Comparison of ENCODE assay signal across 8 cellular contexts in genomic region chr6:16759646-16760535, GRCh38. TPM values are rescaled to one million over a fixed set of nuclear protein-coding genes. Genes with fewer than 3 reads are reported as not detected.
DNase-seq lines count a peak whose midpoint lies in the region; ATAC-seq, FAIRE-seq and TF ChIP-seq lines count a peak whose summit lies in the region.

No MANE protein-coding gene starts in this region.

- no peak overlapping the region for H4K5ac ChIP-seq in H1 (ENCODE audit: insufficient read length, low read depth, low read length)

- POLR2A ChIA-PET in H1 (lab: Charles Lee; ENCODE audit: partially characterized antibody) = no interaction called here

- peak; percentile 15 for DNase-seq in NCI-H1694 (lab: John Stamatoyannopoulos, UW)
- DNase-seq in NCI-H1694 treated with DMSO at 0.1 percent for 48 hours (lab: John Stamatoyannopoulos, UW) = no peak
- peak; percentile 79 for DNase-seq in NCI-H82 (lab: John Stamatoyannopoulos, UW)
- peak; percentile 85 for DNase-seq in activated CD8-positive, alpha-beta memory T cell treated with anti-CD3 and anti-CD28 coated beads, Interleukin-2, amount 10 ng/mL, durations not matched to agents 7 days and 5 days
- peak in 1 of 2 experiments; percentile 79 for DNase-seq in H1 (ENCODE audit: low read depth in 1 of 2, low spot score in 2 of 2)
- DNase-seq in mesenteric fat pad (ENCODE audit: low spot score) = peak; percentile 96
- DNase-seq in stimulated activated CD8-positive, alpha-beta memory T cell treated with anti-CD3 and anti-CD28 coated beads, Interleukin-12 subunit alpha, Interleukin-12 subunit beta, amount 100 ng/mL, for 4 hours (ENCODE audit: low read depth) = peak; percentile 71

- H3K36me3 Mint-ChIP-seq in activated CD8-positive, alpha-beta memory T cell treated with anti-CD3 and anti-CD28 coated beads, Interleukin-2, amount 10 ng/mL, durations not matched to agents 7 days and 5 days = peaks cover 18% of the 10 kb centered on the region

- H2AK5ac ChIP-seq in H1 (ENCODE audit: low read depth, low read length) = no peak overlapping the region

- H3K27ac Mint-ChIP-seq in activated CD8-positive, alpha-beta memory T cell treated with anti-CD3 and anti-CD28 coated beads, Interleukin-2, amount 10 ng/mL, durations not matched to agents 7 days and 5 days = peak overlapping the region; percentile 95

- CTCF ChIA-PET in activated CD8-positive, alpha-beta memory T cell treated with anti-CD3 and anti-CD28 coated beads, Interleukin-2, amount 10 ng/mL, durations not matched to agents 7 days and 5 days (lab: Charles Lee) = interaction anchor here (0.8 to 3.5 kb wide), 11 partner anchors 11 to 322 kb away, joined by 3 to 17 read pairs (median 6); no protein-coding TSS in a partner anchor
- CTCF ChIA-PET in H1 (lab: Charles Lee; ENCODE audit: partially characterized antibody) = interaction anchor here (1.1 to 1.6 kb wide), 3 partner anchors 244 to 443 kb away, joined by 3 to 5 read pairs (median 5); no protein-coding TSS in a partner anchor

- H2AFZ ChIP-seq in H1 (ENCODE audit: low read length) = peak overlapping the region; percentile 66

- no peak overlapping the region for H2BK15ac ChIP-seq in H1 (ENCODE audit: low read length)

- H2BK120ac ChIP-seq in H1 (replicated peaks; ENCODE audit: low read depth, low read length) = no peak overlapping the region

- H3K27me3 Mint-ChIP-seq in activated CD8-positive, alpha-beta memory T cell treated with anti-CD3 and anti-CD28 coated beads, Interleukin-2, amount 10 ng/mL, durations not matched to agents 7 days and 5 days = no peaks in the 10 kb centered on the region

- H3K23ac ChIP-seq in H1 (ENCODE audit: insufficient read length) = no peak overlapping the region

- peaks cover 0 to 2% of the 10 kb centered on the region in 2 experiments for H4K20me1 ChIP-seq in H1 (replicated peaks in 1 of 2; ENCODE audit: control insufficient read depth in 1 of 2, insufficient read depth in 2 of 2, low read length in 2 of 2)

- no peaks in the 10 kb centered on the region for H3K36me3 ChIP-seq in H1 (ENCODE audit: control insufficient read depth in 2 of 4, insufficient read depth in 4 of 4, low read length in 3 of 4)

- H3K4me3 Mint-ChIP-seq in activated CD8-positive, alpha-beta memory T cell treated with anti-CD3 and anti-CD28 coated beads, Interleukin-2, amount 10 ng/mL, durations not matched to agents 7 days and 5 days = peak overlapping the region; percentile 100

- H3K4ac ChIP-seq in H1 (replicated peaks; ENCODE audit: insufficient read length, low read depth, low read length) = no peak overlapping the region

- peak overlapping the region; percentile 72 for H4K8ac ChIP-seq in H1 (ENCODE audit: extremely low read depth, insufficient read depth, low read length)

- H3K18ac ChIP-seq in H1 (ENCODE audit: extremely low read depth, low read length) = no peak overlapping the region

- H3K4me3 ChIP-seq in H1 (ENCODE audit: extremely low read depth in 1 of 4, insufficient read depth in 2 of 4, low read depth in 3 of 4, low read length in 4 of 4) = peak overlapping the region; percentile 63 to 84 (median 68)

- TF ChIP-seq POLR2A in H1 (IDR thresholded peaks at IDR 0.05; ENCODE audit: control extremely low read depth in 1 of 2, low read depth in 2 of 2, low read length in 2 of 2) = no peak

- no peak overlapping the region; the same call in 1 of the 2 replicates for H2BK20ac ChIP-seq in H1 (ENCODE audit: low read length)

- no peaks in the 10 kb centered on the region for H3K9me3 ChIP-seq in H1 (ENCODE audit: insufficient read depth in 2 of 2, low read depth in 1 of 2, low read length in 1 of 2)

- FAIRE-seq in H1 (lab: Jason Lieb, UNC) = no peak

- no peaks in the 10 kb centered on the region for H3K9me3 Mint-ChIP-seq in activated CD8-positive, alpha-beta memory T cell treated with anti-CD3 and anti-CD28 coated beads, Interleukin-2, amount 10 ng/mL, durations not matched to agents 7 days and 5 days (ENCODE audit: low read depth)

- WGBS in H1 (ENCODE audit: extremely low coverage in 1 of 2, insufficient coverage in 1 of 2, insufficient read length in 1 of 2, insufficient replicate concordance in 2 of 2, low coverage in 1 of 2, low lambda C conversion rate in 2 of 2, missing lambda C conversion rate in 1 of 2), 2 experiments = 0% methylated on average over 33 of the region's 89 CpGs; no CpG with 5 or more reads in 1 of the 2 experiments

- H3K79me2 ChIP-seq in H1 (ENCODE audit: control insufficient read depth in 1 of 2, insufficient read depth in 2 of 2, low read length in 2 of 2) = no peaks in the 10 kb centered on the region

- H3K14ac ChIP-seq in H1 (ENCODE audit: insufficient read length) = no peak overlapping the region

- H3K4me1 Mint-ChIP-seq in activated CD8-positive, alpha-beta memory T cell treated with anti-CD3 and anti-CD28 coated beads, Interleukin-2, amount 10 ng/mL, durations not matched to agents 7 days and 5 days = peaks cover 58% of the 10 kb centered on the region

- peak overlapping the region; percentile 46 for H4K91ac ChIP-seq in H1 (replicated peaks; ENCODE audit: insufficient read length, low read length)

- H3K4me2 ChIP-seq in H1 (ENCODE audit: insufficient read depth in 1 of 2, low read depth in 2 of 2, low read length in 2 of 2) = peak overlapping the region; percentile 73 to 89

- H2BK12ac ChIP-seq in H1 (ENCODE audit: low read depth, low read length) = no peak overlapping the region

- H3K23me2 ChIP-seq in H1 (ENCODE audit: low read depth, low read length) = peaks cover 15% of the 10 kb centered on the region

- no peak for TF ChIP-seq RAD21 in H1 (IDR thresholded peaks at IDR 0.05 in 1 of 2, conservative IDR thresholded peaks at IDR 0.05 in 1 of 2; ENCODE audit: low read depth in 2 of 2, low read length in 2 of 2)

- TF ChIP-seq CTCF in H1 (IDR thresholded peaks at IDR 0.05; ENCODE audit: control extremely low read depth in 1 of 3, insufficient read depth in 1 of 3, low read depth in 1 of 3, low read length in 3 of 3) = no peak

- no peaks in the 10 kb centered on the region for H3K79me1 ChIP-seq in H1 (ENCODE audit: low read depth, low read length)

- H3K27ac ChIP-seq in H1 (ENCODE audit: low read depth, low read length) = no peak overlapping the region

- no peak overlapping the region for H3K56ac ChIP-seq in H1 (replicated peaks; ENCODE audit: insufficient read length, low read depth, low read length)

- no peak overlapping the region for H2BK5ac ChIP-seq in H1 (ENCODE audit: low read depth, low read length)

- peaks cover 8 to 22% (median 10%) of the 10 kb centered on the region in 4 experiments; a peak in 6 of 7 replicates for H3K4me1 ChIP-seq in H1 (replicated peaks in 1 of 4; ENCODE audit: control insufficient read depth in 3 of 4, insufficient read depth in 4 of 4, low read length in 3 of 4)

- peak overlapping the region in 3 of 4 experiments; percentile 21 to 43 (median 36); a peak in 4 of 7 replicates for H3K9ac ChIP-seq in H1 (replicated peaks in 1 of 4; ENCODE audit: extremely low read depth in 1 of 4, low read depth in 3 of 4, low read length in 3 of 4)

- no peak for TF ChIP-seq EP300 in H1 (IDR thresholded peaks at IDR 0.05; ENCODE audit: borderline replicate concordance in 1 of 2, low read depth in 2 of 2, low read length in 2 of 2)

- peaks cover 1 to 24% (median 12%) of the 10 kb centered on the region in 4 experiments; a peak in 6 of 7 replicates for H3K27me3 ChIP-seq in H1 (replicated peaks in 1 of 4; ENCODE audit: control insufficient read depth in 3 of 4, extremely low read depth in 1 of 4, insufficient read depth in 3 of 4, low read length in 3 of 4)

- peak; percentile 30 for ATAC-seq in HG02981 (IDR thresholded peaks at IDR 0.05; ENCODE audit: unreplicated experiment)
- ATAC-seq in activated CD8-positive, alpha-beta memory T cell treated with anti-CD3 and anti-CD28 coated beads, Interleukin-2, amount 10 ng/mL, durations not matched to agents 7 days and 5 days = peak; percentile 41

TF ChIP-seq in H1, 55 proteins besides CTCF, POLR2A, EP300 and RAD21 (continues in another document):
- TF ChIP-seq TBP (IDR thresholded peaks at IDR 0.05; ENCODE audit: low read depth, low read length) (no peak), ZNF274 (IDR thresholded peaks at IDR 0.05; ENCODE audit: borderline replicate concordance, extremely low read depth, low read length) (no peak), BRCA1 (IDR thresholded peaks at IDR 0.05; ENCODE audit: low read depth, low read length) (no peak), CHD2 (IDR thresholded peaks at IDR 0.05; ENCODE audit: low read length) (no peak), TAF1 (IDR thresholded peaks at IDR 0.05; ENCODE audit: low read depth, low read length) (peak; percentile 32; the same call in 1 of the 2 replicates), RBBP5 (IDR thresholded peaks at IDR 0.05; ENCODE audit: borderline replicate concordance, low read depth, low read length) (peak; percentile 22; the same call in 1 of the 2 replicates), CEBPB (IDR thresholded peaks at IDR 0.05; ENCODE audit: low read depth, low read length) (0 out of 2 replicates have a peak, but pooled peaks have one; percentile 42), SIN3A (conservative IDR thresholded peaks at IDR 0.05 in 1 of 2, IDR thresholded peaks at IDR 0.05 in 1 of 2; ENCODE audit: low read depth in 1 of 2, low read length in 2 of 2) (no peak), JUN (IDR thresholded peaks at IDR 0.05; ENCODE audit: low read depth, low read length) (no peak), KDM4A (IDR thresholded peaks at IDR 0.05; ENCODE audit: low read depth, low read length, severe bottlenecking) (peak; percentile 97), FOSL1 (IDR thresholded peaks at IDR 0.05; ENCODE audit: insufficient read depth, low read depth, low read length) (no peak), KDM1A (IDR thresholded peaks at IDR 0.05; ENCODE audit: borderline replicate concordance, low read length) (no peak), JUND (IDR thresholded peaks at IDR 0.05; ENCODE audit: low read length) (no peak), ASH2L (IDR thresholded peaks at IDR 0.05; ENCODE audit: low read length) (peak; percentile 92)

RNA-seq across cellular contexts. Expression of gene ATXN1, which starts 1.4 kb away (rescaled TPM):
- 100 to 1,000 TPM in 1 of 2 experiments, 10 to 100 TPM in 1; 84.6 to 117 TPM for total RNA-seq in activated CD8-positive, alpha-beta memory T cell treated with anti-CD3 and anti-CD28 coated beads, Interleukin-2, amount 10 ng/mL, durations not matched to agents 7 days and 5 days
- 3.3 and 4.0 TPM in 2 replicates for total RNA-seq in H1 (2021; fragmentation: NEBNext Ultra II Directional; extraction: Animal tissue kit (Norgen Biotek cat#: 25700))
- polyA plus RNA-seq in H1 (2011; rRNA removed) = 1.6 and 2.6 TPM in 2 replicates
- polyA plus RNA-seq in H1 (2011; cell fraction: cytosol; rRNA removed) = 1.9 TPM
- 6.1 TPM for polyA plus RNA-seq in H1 (2011; cell fraction: nucleus; rRNA removed)
- 1.2 to 1.8 TPM (median 1.6 TPM) in 4 replicates for polyA plus RNA-seq in H1 (2012, experiment 1 of 2)
- 0.08 TPM for polyA plus RNA-seq in H1 (2012, experiment 2 of 2)
- polyA plus RNA-seq in H1 (2013, experiment 1 of 2) = 1.8 TPM
- polyA plus RNA-seq in H1 (2013, experiment 2 of 2) = 1.4 TPM
- polyA minus RNA-seq in H1 (2011; rRNA and poly(A)+ RNA removed) = 4.8 and 7.9 TPM in 2 replicates
- 5.8 TPM for polyA minus RNA-seq in H1 (2011; cell fraction: cytosol; rRNA and poly(A)+ RNA removed)
- 10.1 TPM for polyA minus RNA-seq in H1 (2011; cell fraction: nucleus; rRNA and poly(A)+ RNA removed)
- total RNA-seq in mesenteric fat pad = 36.0 TPM
